ENCODE assay signal across 10 cellular contexts in the genomic region with DNA sequence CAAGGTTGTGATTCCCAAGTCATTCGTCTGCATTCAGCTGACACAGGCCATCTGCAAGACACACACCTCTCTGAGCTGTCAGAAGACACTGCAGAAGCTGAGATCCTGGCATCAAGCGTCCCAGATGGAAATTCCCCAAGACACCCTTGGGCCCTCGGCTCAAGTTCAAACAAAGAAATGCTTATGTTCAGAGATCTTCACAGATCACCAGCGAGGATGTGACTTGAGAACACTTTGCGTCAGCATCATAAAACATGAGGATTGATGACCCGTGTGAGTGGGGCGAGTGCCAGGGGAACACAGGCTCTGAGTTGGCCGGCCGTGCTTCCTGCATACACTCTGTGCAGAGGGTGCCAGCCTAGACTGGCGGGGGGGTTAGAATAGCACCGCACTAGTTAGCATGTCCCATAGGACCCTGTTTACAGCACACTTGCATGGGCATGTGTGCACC.
DNase-seq lines count a peak whose midpoint lies in the region; ATAC-seq and TF ChIP-seq lines count a peak whose summit lies in the region.
"Had no signal": no experiment of that assay in that cellular context is flagged by ENCODE, and none has a peak within 500 bp of the region (broad histone marks: within the 10 kb centered on the region; RNA-seq: fewer than 3 reads in every experiment).

No MANE protein-coding gene starts in this region.

- DNase-seq in EH (ENCODE audit: low read depth) (peak; percentile 99), NCI-H226 (peak; percentile 94), fibroblast of peridontal ligament (ENCODE audit: extremely low read depth) (peak; percentile 67), retinal pigment epithelial cell (ENCODE audit: low read depth) (peak; percentile 52), NCI-H748 (lab: John Stamatoyannopoulos, UW; ENCODE audit: unreplicated experiment) (no peak)
- no peak for DNase-seq in activated CD4-positive, alpha-beta T cell treated with anti-CD3 and anti-CD28 coated beads for 48 hours
- DNase-seq: activated CD4-positive, alpha-beta memory T cell treated with anti-CD3 and anti-CD28 coated beads for 36 hours; stimulated activated CD4-positive, alpha-beta T cell treated with anti-CD3 and anti-CD28 coated beads, Interleukin-15, amount 100 ng/mL, for 24 hours had no signal

- TF ChIP-seq CTCF in retinal pigment epithelial cell (conservative IDR thresholded peaks at IDR 0.05; ENCODE audit: low read depth, low read length) = no peak

- ATAC-seq in GM19351 (IDR thresholded peaks at IDR 0.05; ENCODE audit: unreplicated experiment) (no peak), GM21360 (IDR thresholded peaks at IDR 0.05; ENCODE audit: unreplicated experiment) (no peak)

- H3K4me3 ChIP-seq in retinal pigment epithelial cell (ENCODE audit: low read length) = no peak overlapping the region

Comparison
In these comparisons a context has a peak if more than half of its experiments do, and no peak if none do; other contexts are left out.
1. DNase-seq: peak in EH (single experiment), NCI-H226 (single experiment), fibroblast of peridontal ligament (single experiment) and retinal pigment epithelial cell (single experiment); none in activated CD4-positive, alpha-beta T cell treated with anti-CD3 and anti-CD28 coated beads for 48 hours (single experiment) and NCI-H748 (single experiment).